8 cellular contexts compared by ENCODE assay signal in genomic region chr16:70345840-70346239, GRCh38. TPM values are rescaled to one million over a fixed set of nuclear protein-coding genes. Genes with fewer than 3 reads are reported as not detected.
DNase-seq lines count a peak whose midpoint lies in the region; ATAC-seq, FAIRE-seq and TF ChIP-seq lines count a peak whose summit lies in the region.

No MANE protein-coding gene starts in this region.

- TF ChIP-seq CTCF in bronchial epithelial cell (IDR thresholded peaks at IDR 0.05; ENCODE audit: insufficient read depth, low read length, severe bottlenecking), result no peak

- H3K27me3 Mint-ChIP-seq in stimulated activated naive CD8-positive, alpha-beta T cell treated with anti-CD3 and anti-CD28 coated beads, Interleukin-15, Interleukin-2, amounts not matched to agents 100 ng/mL and 50 ng/mL, for 24 hours, result no peaks in the 10 kb centered on the region

- H3K4me3 Mint-ChIP-seq in stimulated activated naive CD8-positive, alpha-beta T cell treated with anti-CD3 and anti-CD28 coated beads, Interleukin-15, Interleukin-2, amounts not matched to agents 100 ng/mL and 50 ng/mL, for 24 hours, result peak overlapping the region; percentile 97

- H3K9me3 Mint-ChIP-seq in stimulated activated naive CD8-positive, alpha-beta T cell treated with anti-CD3 and anti-CD28 coated beads, Interleukin-15, Interleukin-2, amounts not matched to agents 100 ng/mL and 50 ng/mL, for 24 hours, result no peaks in the 10 kb centered on the region

- H3K4me3 ChIP-seq in bronchial epithelial cell (ENCODE audit: low read depth, low read length) (peak overlapping the region; percentile 97), mucosa of rectum (ENCODE audit: low read length in 2 of 2) (peak overlapping the region; percentile 96 to 99)

- peak overlapping the region; percentile 96 for H3K27ac Mint-ChIP-seq in stimulated activated naive CD8-positive, alpha-beta T cell treated with anti-CD3 and anti-CD28 coated beads, Interleukin-15, Interleukin-2, amounts not matched to agents 100 ng/mL and 50 ng/mL, for 24 hours

- H3K36me3 ChIP-seq in bronchial epithelial cell (ENCODE audit: control insufficient read depth, insufficient read depth, low read length) (peaks cover 1% of the 10 kb centered on the region), mucosa of rectum (ENCODE audit: control insufficient read depth in 2 of 2, insufficient read depth in 2 of 2, low read length in 2 of 2) (peaks cover 0 to 2% of the 10 kb centered on the region in 2 donors)

- DNase-seq in stimulated activated naive CD8-positive, alpha-beta T cell treated with anti-CD3 and anti-CD28 coated beads, Interleukin-15, Interleukin-2, amounts not matched to agents 100 U/mL and 50 U/mL, for 24 hours, result no peak
- DNase-seq in bronchial epithelial cell (ENCODE audit: low read depth) (no peak), NCI-H2196 treated with DMSO at 0.1 percent for 48 hours (lab: John Stamatoyannopoulos, UW; ENCODE audit: unreplicated experiment) (no peak)
- DNase-seq in activated effector memory CD4-positive, alpha-beta T cell treated with Interleukin-2 at 50 U/mL for 16 hours, result no peak

- ATAC-seq in stimulated activated naive CD8-positive, alpha-beta T cell treated with anti-CD3 and anti-CD28 coated beads, Interleukin-15, Interleukin-2, amounts not matched to agents 100 U/mL and 50 U/mL, for 24 hours, result no peak
- no peak for ATAC-seq in HG02840 (IDR thresholded peaks at IDR 0.05; ENCODE audit: low FRiP score, unreplicated experiment)
- ATAC-seq in GM21529 (IDR thresholded peaks at IDR 0.05; ENCODE audit: unreplicated experiment), result no peak

- peaks cover 42% of the 10 kb centered on the region for H3K4me1 Mint-ChIP-seq in stimulated activated naive CD8-positive, alpha-beta T cell treated with anti-CD3 and anti-CD28 coated beads, Interleukin-15, Interleukin-2, amounts not matched to agents 100 ng/mL and 50 ng/mL, for 24 hours (ENCODE audit: low read depth)

- no peak for FAIRE-seq in bronchial epithelial cell (lab: Jason Lieb, UNC)

- H3K27me3 ChIP-seq in bronchial epithelial cell (ENCODE audit: control insufficient read depth, insufficient read depth, low read length) (no peaks in the 10 kb centered on the region), mucosa of rectum (ENCODE audit: control insufficient read depth in 2 of 2, insufficient read depth in 2 of 2, low read length in 2 of 2) (no peaks in the 10 kb centered on the region)

- peaks cover 9 to 12% of the 10 kb centered on the region in 2 donors for H3K4me1 ChIP-seq in mucosa of rectum (ENCODE audit: control insufficient read depth in 2 of 2, insufficient read depth in 2 of 2, low read length in 2 of 2)

- H3K9ac ChIP-seq in mucosa of rectum (ENCODE audit: low read depth in 1 of 2, low read length in 2 of 2), result peak overlapping the region; percentile 94 to 97

- H3K36me3 Mint-ChIP-seq in stimulated activated naive CD8-positive, alpha-beta T cell treated with anti-CD3 and anti-CD28 coated beads, Interleukin-15, Interleukin-2, amounts not matched to agents 100 ng/mL and 50 ng/mL, for 24 hours (ENCODE audit: low read depth), result peaks cover 23% of the 10 kb centered on the region

- H3K9me3 ChIP-seq in mucosa of rectum (ENCODE audit: control insufficient read depth in 2 of 2, low read length in 2 of 2), result no peaks in the 10 kb centered on the region

- peak overlapping the region; percentile 93 to 96 for H3K27ac ChIP-seq in mucosa of rectum (ENCODE audit: low read depth in 2 of 2, low read length in 2 of 2)

RNA-seq across cellular contexts. Expression of gene DDX19A, which starts 0.9 kb away (rescaled TPM):
- 21.3 and 27.9 TPM in 2 replicates for total RNA-seq in bronchial epithelial cell

RNA-seq across cellular contexts. Expression of gene DDX19B, which starts 46.9 kb away (rescaled TPM):
- total RNA-seq in bronchial epithelial cell, result 31.6 and 41.3 TPM in 2 replicates

RNA-seq across cellular contexts. Expression of gene AARS1, which starts 56.5 kb away (rescaled TPM):
- 338 and 446 TPM in 2 replicates for total RNA-seq in bronchial epithelial cell
